Comparison of ENCODE assay signal across 25 cellular contexts in genomic region chr17:73622381-73622780, GRCh38.
"Had no signal": no experiment of that assay in that cellular context is flagged by ENCODE, and none has a peak within 500 bp of the region (broad histone marks: within the 10 kb centered on the region; RNA-seq: fewer than 3 reads in every experiment).

No MANE protein-coding gene starts in this region.

- H3K4me3 ChIP-seq: colonic mucosa, gastrocnemius medialis, lower lobe of right lung, mucosa of descending colon, prostate gland, sigmoid colon, thoracic aorta, tibial nerve, upper lobe of right lung, uterus had no signal

- H3K36me3 ChIP-seq: colonic mucosa, gastrocnemius medialis, lower lobe of right lung, prostate gland, sigmoid colon, thoracic aorta, tibial nerve, upper lobe of right lung, uterus had no signal

- H3K27me3 Mint-ChIP-seq: dendritic cell treated with granulocyte-macrophage colony-stimulating factor and Interleukin-4, amounts not matched to agents 40 ng/mL and 50 ng/mL, for 4 days; naive B cell; stimulated activated naive CD8-positive, alpha-beta T cell treated with anti-CD3 and anti-CD28 coated beads, Interleukin-15, Interleukin-2, amounts not matched to agents 100 ng/mL and 50 ng/mL, for 24 hours had no signal

- H3K36me3 Mint-ChIP-seq: natural killer cell treated with Interleukin-12 subunit alpha and Interleukin-12 subunit beta and Interleukin-15 and Interleukin-18, amount 100 ng/mL, for 72 hours; stimulated activated effector memory CD8-positive, alpha-beta T cell treated with anti-CD3 and anti-CD28 coated beads, Interleukin-12 subunit alpha, Interleukin-12 subunit beta, amount 100 ng/mL, for 72 hours had no signal

- ATAC-seq: esophagus mucosa; gastrocnemius medialis; left ventricle myocardium superior; lower lobe of right lung; mucosa of descending colon; natural killer cell treated with Interleukin-12 subunit alpha and Interleukin-12 subunit beta and Interleukin-15 and Interleukin-18, amount 100 ng/mL, for 72 hours; right cardiac atrium; stimulated activated effector memory CD8-positive, alpha-beta T cell treated with anti-CD3 and anti-CD28 coated beads, Interleukin-12 subunit alpha, Interleukin-12 subunit beta, amount 100 ng/mL, for 72 hours; upper lobe of right lung had no signal

- H3K27me3 ChIP-seq: colonic mucosa, gastrocnemius medialis, sigmoid colon, tibial nerve, upper lobe of right lung, uterus had no signal

- H3K9me3 ChIP-seq: colonic mucosa, gastrocnemius medialis, lower lobe of right lung, mucosa of descending colon, prostate gland, sigmoid colon, thoracic aorta, upper lobe of right lung, uterus had no signal

- H3K4me1 ChIP-seq: colonic mucosa, gastrocnemius medialis, lower lobe of right lung, prostate gland, sigmoid colon, upper lobe of right lung, uterus had no signal

- H3K27ac Mint-ChIP-seq: dendritic cell treated with granulocyte-macrophage colony-stimulating factor and Interleukin-4, amounts not matched to agents 40 ng/mL and 50 ng/mL, for 4 days; endodermal cell; natural killer cell treated with Interleukin-12 subunit alpha and Interleukin-12 subunit beta and Interleukin-15 and Interleukin-18, amount 100 ng/mL, for 72 hours; stimulated activated effector memory CD8-positive, alpha-beta T cell treated with anti-CD3 and anti-CD28 coated beads, Interleukin-12 subunit alpha, Interleukin-12 subunit beta, amount 100 ng/mL, for 72 hours; stimulated activated naive CD8-positive, alpha-beta T cell treated with anti-CD3 and anti-CD28 coated beads, Interleukin-15, Interleukin-2, amounts not matched to agents 100 ng/mL and 50 ng/mL, for 24 hours had no signal

- H3K27ac ChIP-seq: colonic mucosa, epithelial cell of prostate, gastrocnemius medialis, lower lobe of right lung, prostate gland, sigmoid colon, thoracic aorta, tibial nerve, upper lobe of right lung, uterus had no signal

- H3K4me1 Mint-ChIP-seq: stimulated activated effector memory CD8-positive, alpha-beta T cell treated with anti-CD3 and anti-CD28 coated beads, Interleukin-12 subunit alpha, Interleukin-12 subunit beta, amount 100 ng/mL, for 72 hours had no signal

- DNase-seq: colonic mucosa; effector CD8-positive, alpha-beta T cell; endodermal cell; foreskin fibroblast; gastrocnemius medialis; left ventricle myocardium superior; lower lobe of right lung; mucosa of descending colon; naive B cell; right cardiac atrium; sigmoid colon; stimulated activated CD4-positive, alpha-beta T cell treated with anti-CD3 and anti-CD28 coated beads, Interleukin-2, amount 100 ng/mL, for 24 hours; stimulated activated CD4-positive, alpha-beta T cell treated with anti-CD3 and anti-CD28 coated beads, Interleukin-4, amount 100 ng/mL, for 24 hours; upper lobe of right lung; uterus had no signal

- H3K4me3 Mint-ChIP-seq: dendritic cell treated with granulocyte-macrophage colony-stimulating factor and Interleukin-4, amounts not matched to agents 40 ng/mL and 50 ng/mL, for 4 days; endodermal cell; natural killer cell treated with Interleukin-12 subunit alpha and Interleukin-12 subunit beta and Interleukin-15 and Interleukin-18, amount 100 ng/mL, for 72 hours; neural crest cell; stimulated activated effector memory CD8-positive, alpha-beta T cell treated with anti-CD3 and anti-CD28 coated beads, Interleukin-12 subunit alpha, Interleukin-12 subunit beta, amount 100 ng/mL, for 72 hours; stimulated activated naive CD8-positive, alpha-beta T cell treated with anti-CD3 and anti-CD28 coated beads, Interleukin-15, Interleukin-2, amounts not matched to agents 100 ng/mL and 50 ng/mL, for 24 hours had no signal
